Comparison of ENCODE assay signal across 8 cellular contexts in genomic region chr11:86740628-86741488, GRCh38. TPM values are rescaled to one million over a fixed set of nuclear protein-coding genes. Genes with fewer than 3 reads are reported as not detected.
DNase-seq lines count a peak whose midpoint lies in the region; ATAC-seq lines count a peak whose summit lies in the region.

No MANE protein-coding gene starts in this region.

- intact Hi-C loops in left colon (cut with DNase I, micrococcal nuclease): no loop called here

- DNase-seq in ELF-1 (ENCODE audit: low read depth, low spot score): peak; percentile 87
- DNase-seq in NCI-H2227 treated with DMSO at 0.1 percent for 48 hours (lab: John Stamatoyannopoulos, UW): peak; percentile 11
- peak; percentile 35 for DNase-seq in cerebellum (ENCODE audit: low spot score)
- DNase-seq in left colon: no peak
- DNase-seq in stromal cell of bone marrow (ENCODE audit: low read depth): peak; percentile 92
- DNase-seq in T-helper 9 cell: no peak
- DNase-seq in NCI-H187 (lab: John Stamatoyannopoulos, UW): no peak

- peak; percentile 15 for ATAC-seq in left colon
- ATAC-seq in GM21619 (IDR thresholded peaks at IDR 0.05; ENCODE audit: unreplicated experiment): no peak

RNA-seq across cellular contexts. Expression of gene PRSS23, which starts 59.5 kb away (rescaled TPM):
- total RNA-seq in cerebellum: 7.3 TPM
- total RNA-seq in left colon: 100 to 1,000 TPM in 1 of 2 donors, 10 to 100 TPM in 1; 54.3 to 124 TPM

Comparison
In these comparisons a context has a peak if more than half of its experiments do, and no peak if none do; other contexts are left out.
1. DNase-seq: peak in ELF-1 (single experiment), NCI-H2227 treated with DMSO at 0.1 percent for 48 hours (single experiment), cerebellum (single experiment) and stromal cell of bone marrow (single experiment); none in left colon (0 of 2), T-helper 9 cell (single experiment) and NCI-H187 (0 of 2).